20 cellular contexts compared by ENCODE assay signal in genomic region chr15:35566991-35567390, GRCh38. TPM values are rescaled to one million over a fixed set of nuclear protein-coding genes. Genes with fewer than 3 reads are reported as not detected.
DNase-seq lines count a peak whose midpoint lies in the region; ATAC-seq and TF ChIP-seq lines count a peak whose summit lies in the region.
"Had no signal": no experiment of that assay in that cellular context is flagged by ENCODE, and none has a peak within 500 bp of the region (broad histone marks: within the 10 kb centered on the region; RNA-seq: fewer than 3 reads in every experiment).

No MANE protein-coding gene starts in this region.

- WGBS in heart right ventricle, 2 donors: 62 to 70% methylated on average over 3 of the region's 3 CpGs

- H3K27me3 ChIP-seq in right atrium auricular region (no peaks in the 10 kb centered on the region), heart right ventricle (no peaks in the 10 kb centered on the region), Karpas-422 (ENCODE audit: low read length) (no peaks in the 10 kb centered on the region)
- H3K27me3 ChIP-seq: BE2C; BLaER1 treated with 17β-estradiol and CSF1 and Interleukin-3, amounts not matched to agents 10 nM and 100 nM had no signal

- H3K9me3 ChIP-seq in right atrium auricular region: no peaks in the 10 kb centered on the region
- H3K9me3 ChIP-seq in heart right ventricle: no peaks in the 10 kb centered on the region
- H3K9me3 ChIP-seq in Karpas-422 (ENCODE audit: low read length): no peaks in the 10 kb centered on the region
- H3K9me3 ChIP-seq: BE2C; BLaER1 treated with 17β-estradiol and CSF1 and Interleukin-3, amounts not matched to agents 10 nM and 100 nM had no signal

- H3K9me2 ChIP-seq in Karpas-422 (replicated peaks; ENCODE audit: insufficient read depth, low read length): no peaks in the 10 kb centered on the region

- H3K27ac ChIP-seq in right atrium auricular region (peak overlapping the region in 1 of 2 donors; percentile 59), heart right ventricle (peak overlapping the region in 8 of 10 donors; percentile 24 to 74 (median 61)), Karpas-422 (ENCODE audit: low read length) (no peak overlapping the region)
- H3K27ac ChIP-seq: 22Rv1; BLaER1 treated with 17β-estradiol and CSF1 and Interleukin-3, amounts not matched to agents 10 nM and 100 nM; GM23248 had no signal

- no peak overlapping the region for H3K4me2 ChIP-seq in Karpas-422 (ENCODE audit: low read depth, low read length, poor library complexity, severe bottlenecking)
- H3K4me2 ChIP-seq: BLaER1 treated with 17β-estradiol and CSF1 and Interleukin-3, amounts not matched to agents 10 nM and 100 nM had no signal

- intact Hi-C loops in Right ventricle myocardium inferior (cut with DNase I): no loop called here
- intact Hi-C loops in heart right ventricle (cut with DNase I): no loop called here
- intact Hi-C loops in left ventricle myocardium superior (cut with micrococcal nuclease): no loop called here

- H2AFZ ChIP-seq in Karpas-422 (ENCODE audit: low read length): no peak overlapping the region
- H2AFZ ChIP-seq: GM23248 had no signal

- peak; percentile 89 for ATAC-seq in Right ventricle myocardium inferior
- peak; percentile 55 to 95 (median 83) for ATAC-seq in heart right ventricle
- peak; percentile 93 for ATAC-seq in left ventricle myocardium superior
- no peak for ATAC-seq in GM18867 (IDR thresholded peaks at IDR 0.05; ENCODE audit: unreplicated experiment)
- ATAC-seq: HCT116 had no signal

- peaks cover 0 to 4% of the 10 kb centered on the region in 2 donors for H3K4me1 ChIP-seq in right atrium auricular region
- H3K4me1 ChIP-seq in heart right ventricle: peaks cover 0 to 19% (median 0%) of the 10 kb centered on the region in 9 donors
- H3K4me1 ChIP-seq in Karpas-422 (ENCODE audit: low read length): no peaks in the 10 kb centered on the region
- H3K4me1 ChIP-seq: BE2C; BLaER1 treated with 17β-estradiol and CSF1 and Interleukin-3, amounts not matched to agents 10 nM and 100 nM had no signal

- H3K36me3 ChIP-seq in right atrium auricular region: no peaks in the 10 kb centered on the region
- H3K36me3 ChIP-seq in heart right ventricle: no peaks in the 10 kb centered on the region
- no peaks in the 10 kb centered on the region for H3K36me3 ChIP-seq in Karpas-422 (ENCODE audit: insufficient read depth, low read length)
- H3K36me3 ChIP-seq: BE2C; BLaER1 treated with 17β-estradiol and CSF1 and Interleukin-3, amounts not matched to agents 10 nM and 100 nM had no signal

- no peak overlapping the region for H3K4me3 ChIP-seq in right atrium auricular region
- H3K4me3 ChIP-seq in heart right ventricle: no peak overlapping the region
- H3K4me3 ChIP-seq in Karpas-422 (ENCODE audit: low read length): no peak overlapping the region
- H3K4me3 ChIP-seq: BLaER1 treated with 17β-estradiol and CSF1 and Interleukin-3, amounts not matched to agents 10 nM and 100 nM; GM23248 had no signal

- DNase-seq in Right ventricle myocardium inferior (ENCODE audit: missing footprints) (no peak), right atrium auricular region (ENCODE audit: low spot score) (no peak), NCI-H446 treated with DMSO at 0.1 percent for 48 hours (lab: John Stamatoyannopoulos, UW) (peak; percentile 36), heart right ventricle (peak in 1 of 2 donors; percentile 43), left ventricle myocardium superior (no peak), mucosa of gallbladder (ENCODE audit: low spot score) (no peak), Karpas-422 (no peak)
- DNase-seq: BE2C; CD4-positive, alpha-beta T cell; CD8-positive, alpha-beta memory T cell; DMS 273 treated with DMSO at 0.1 percent for 48 hours; DMS53; DMS79 treated with DMSO at 0.1 percent for 48 hours; GF-D8; GM23248; H9 had no signal

- no peak overlapping the region for H3K9ac ChIP-seq in Karpas-422 (ENCODE audit: low read length)
- H3K9ac ChIP-seq: BLaER1 treated with 17β-estradiol and CSF1 and Interleukin-3, amounts not matched to agents 10 nM and 100 nM; GM23248 had no signal

- no peaks in the 10 kb centered on the region for H4K20me1 ChIP-seq in Karpas-422 (ENCODE audit: insufficient read depth, low read depth, low read length)
- H4K20me1 ChIP-seq: BLaER1 treated with 17β-estradiol and CSF1 and Interleukin-3, amounts not matched to agents 10 nM and 100 nM had no signal

- no peaks in the 10 kb centered on the region for H3K79me2 ChIP-seq in Karpas-422 (ENCODE audit: low read length)

- TF ChIP-seq CTCF in right atrium auricular region (IDR thresholded peaks at IDR 0.05): no peak
- no peak for TF ChIP-seq CTCF in heart right ventricle (IDR thresholded peaks at IDR 0.05)

RNA-seq across cellular contexts. Expression of gene DPH6, which starts 21.0 kb away (rescaled TPM):
- 14.1 TPM for total RNA-seq in Right ventricle myocardium inferior
- total RNA-seq in right atrium auricular region: 10 to 100 TPM in 1 of 2 donors, 1 to 10 TPM in 1; 9.2 to 10.7 TPM
- 10 to 100 TPM; 12.2 to 25.8 (median 23.4) TPM for total RNA-seq in heart right ventricle
- polyA plus RNA-seq in heart right ventricle: 1 to 10 TPM; 6.1 to 7.6 TPM
- 17.3 TPM for total RNA-seq in left ventricle myocardium superior
- total RNA-seq in mucosa of gallbladder: 9.8 TPM
- total RNA-seq in Karpas-422 (2014; rRNA removed; shearing (Covaris generic); ENCODE audit: low replicate concordance): 15.3 and 15.4 TPM in 2 replicates
